17 cellular contexts compared by ENCODE assay signal in genomic region chr12:69149262-69149661, GRCh38.
A peak's percentile ranks its signal among the peaks of the same experiment; 100 is the strongest.
DNase-seq lines count a peak whose midpoint lies in the region; ATAC-seq and TF ChIP-seq lines count a peak whose summit lies in the region.
"Had no signal": no experiment of that assay in that cellular context is flagged by ENCODE, and none has a peak within 500 bp of the region (broad histone marks: within the 10 kb centered on the region; RNA-seq: fewer than 3 reads in every experiment).

No MANE protein-coding gene starts in this region.

- no peak overlapping the region for H3K4me3 Mint-ChIP-seq in endothelial cell (ENCODE audit: unreplicated experiment)
- no peak overlapping the region for H3K4me3 Mint-ChIP-seq in nephron progenitor cell
- H3K4me3 Mint-ChIP-seq in type B pancreatic cell: no peak overlapping the region
- H3K4me3 Mint-ChIP-seq: CD4-positive, alpha-beta T cell had no signal

- peak overlapping the region; percentile 12 to 74 (median 64) for H3K27ac ChIP-seq in body of pancreas
- H3K27ac ChIP-seq: A549, C4-2B, HL-60 had no signal

- H3K9me3 ChIP-seq in body of pancreas: no peaks in the 10 kb centered on the region
- H3K9me3 ChIP-seq: A549, Caco-2 had no signal

- peaks cover 42% of the 10 kb centered on the region for H3K4me1 ChIP-seq in body of pancreas
- H3K4me1 ChIP-seq: A549 had no signal

- H3K4me1 Mint-ChIP-seq in endothelial cell (ENCODE audit: unreplicated experiment) (no peaks in the 10 kb centered on the region), nephron progenitor cell (peaks cover 39% of the 10 kb centered on the region), type B pancreatic cell (ENCODE audit: unreplicated experiment) (peaks cover 3% of the 10 kb centered on the region)

- H3K27me3 Mint-ChIP-seq in endothelial cell (ENCODE audit: unreplicated experiment) (peaks cover 3% of the 10 kb centered on the region), nephron progenitor cell (ENCODE audit: low read depth, poor library complexity) (peaks cover 6% of the 10 kb centered on the region), type B pancreatic cell (peaks cover 2% of the 10 kb centered on the region)
- H3K27me3 Mint-ChIP-seq: CD4-positive, alpha-beta T cell had no signal

- TF ChIP-seq POLR2A in body of pancreas (IDR thresholded peaks at IDR 0.05): no peak

- no peaks in the 10 kb centered on the region for H3K27me3 ChIP-seq in body of pancreas

- ATAC-seq in body of pancreas (peak; percentile 45), HG03457 (IDR thresholded peaks at IDR 0.05; ENCODE audit: unreplicated experiment) (no peak), HG03135 (IDR thresholded peaks at IDR 0.05; ENCODE audit: unreplicated experiment) (no peak)
- ATAC-seq: A549, HCT116 had no signal

- 29 to 37% methylated on average over 2 of the region's 2 CpGs for WGBS in body of pancreas, 2 donors

- no peak for TF ChIP-seq CTCF in body of pancreas (IDR thresholded peaks at IDR 0.05)
- TF ChIP-seq CTCF in endothelial cell (IDR thresholded peaks at IDR 0.05; ENCODE audit: unreplicated experiment): no peak
- no peak for TF ChIP-seq CTCF in nephron progenitor cell (IDR thresholded peaks at IDR 0.05)
- TF ChIP-seq CTCF in type B pancreatic cell (conservative IDR thresholded peaks at IDR 0.05): no peak

- H3K36me3 Mint-ChIP-seq in endothelial cell (ENCODE audit: low read depth, unreplicated experiment): no peaks in the 10 kb centered on the region
- no peaks in the 10 kb centered on the region for H3K36me3 Mint-ChIP-seq in nephron progenitor cell (ENCODE audit: low read depth)
- H3K36me3 Mint-ChIP-seq in type B pancreatic cell: no peaks in the 10 kb centered on the region

- peak overlapping the region; percentile 22 for H3K27ac Mint-ChIP-seq in endothelial cell (ENCODE audit: unreplicated experiment)
- peak overlapping the region; percentile 64 for H3K27ac Mint-ChIP-seq in nephron progenitor cell
- H3K27ac Mint-ChIP-seq in type B pancreatic cell: no peak overlapping the region
- H3K27ac Mint-ChIP-seq: CD4-positive, alpha-beta T cell had no signal

- intact Hi-C loops in body of pancreas (cut with DNase I): no loop called here

- no peaks in the 10 kb centered on the region for H3K36me3 ChIP-seq in body of pancreas (replicated peaks in 1 of 2; ENCODE audit: insufficient read depth in 1 of 2, low read depth in 2 of 2)

- H3K4me3 ChIP-seq in body of pancreas: no peak overlapping the region
- H3K4me3 ChIP-seq: A549 had no signal

- DNase-seq in body of pancreas (no peak), endothelial cell (ENCODE audit: low spot score) (no peak), nephron progenitor cell (no peak), RKO (ENCODE audit: low spot score) (no peak), type B pancreatic cell (ENCODE audit: extremely low spot score, unreplicated experiment) (no peak)
- DNase-seq: AML-193; Caco-2; CD4-positive, alpha-beta T cell; GDM1; GOT3; H7 had no signal

- H3K9me3 Mint-ChIP-seq in endothelial cell (ENCODE audit: unreplicated experiment) (no peaks in the 10 kb centered on the region), nephron progenitor cell (no peaks in the 10 kb centered on the region), type B pancreatic cell (no peaks in the 10 kb centered on the region)
- H3K9me3 Mint-ChIP-seq: CD4-positive, alpha-beta T cell had no signal
